ENCODE assay signal across 2 cellular contexts in genomic region chr5:173237821-173238220, GRCh38.
TF ChIP-seq lines count a peak whose summit lies in the region.

No MANE protein-coding gene starts in this region.

TF ChIP-seq in GM23338, 12 proteins besides CTCF, POLR2A, EP300 and RAD21:
- TF ChIP-seq REST (IDR thresholded peaks at IDR 0.05; ENCODE audit: unreplicated experiment) (no peak), STAT1 (IDR thresholded peaks at IDR 0.05; ENCODE audit: unreplicated experiment) (no peak), NANOG (IDR thresholded peaks at IDR 0.05; ENCODE audit: borderline replicate concordance) (no peak), EZH2 (IDR thresholded peaks at IDR 0.05; ENCODE audit: low read depth, unreplicated experiment) (peak; percentile 77), EZH2phosphoT487 (IDR thresholded peaks at IDR 0.05; ENCODE audit: unreplicated experiment) (no peak), ZNF331 (CRISPR knock-in tag; IDR thresholded peaks at IDR 0.05; ENCODE audit: low read depth) (no peak)
- TF ChIP-seq, protein P1, sequence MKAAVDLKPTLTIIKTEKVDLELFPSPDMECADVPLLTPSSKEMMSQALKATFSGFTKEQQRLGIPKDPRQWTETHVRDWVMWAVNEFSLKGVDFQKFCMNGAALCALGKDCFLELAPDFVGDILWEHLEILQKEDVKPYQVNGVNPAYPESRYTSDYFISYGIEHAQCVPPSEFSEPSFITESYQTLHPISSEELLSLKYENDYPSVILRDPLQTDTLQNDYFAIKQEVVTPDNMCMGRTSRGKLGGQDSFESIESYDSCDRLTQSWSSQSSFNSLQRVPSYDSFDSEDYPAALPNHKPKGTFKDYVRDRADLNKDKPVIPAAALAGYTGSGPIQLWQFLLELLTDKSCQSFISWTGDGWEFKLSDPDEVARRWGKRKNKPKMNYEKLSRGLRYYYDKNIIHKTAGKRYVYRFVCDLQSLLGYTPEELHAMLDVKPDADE (IDR thresholded peaks at IDR 0.05), result no peak

TF ChIP-seq in H1, 55 proteins besides CTCF, POLR2A, EP300 and RAD21:
- 0 out of 2 replicates have a peak, but pooled peaks have one; percentile 10 for TF ChIP-seq EGR1 (IDR thresholded peaks at IDR 0.05; ENCODE audit: borderline replicate concordance, low read depth, low read length)
- no peak for TF ChIP-seq POLR2AphosphoS5 (IDR thresholded peaks at IDR 0.05; ENCODE audit: low read depth, low read length)
- TF ChIP-seq CTBP2 (IDR thresholded peaks at IDR 0.05; ENCODE audit: borderline replicate concordance, insufficient read depth, insufficient read length, low read length), result peak; percentile 74
- no peak for TF ChIP-seq MAFK (IDR thresholded peaks at IDR 0.05; ENCODE audit: low read depth, low read length)
- 0 out of 2 replicates have a peak, but pooled peaks have one; percentile 3 for TF ChIP-seq CBX8 (IDR thresholded peaks at IDR 0.05; ENCODE audit: borderline replicate concordance, low read depth, low read length)
- no peak for TF ChIP-seq GTF2F1 (IDR thresholded peaks at IDR 0.05; ENCODE audit: borderline replicate concordance, low read depth, low read length)
- TF ChIP-seq CEBPB (IDR thresholded peaks at IDR 0.05; ENCODE audit: low read depth, low read length), result no peak
